10 cellular contexts compared by ENCODE assay signal in the genomic region with DNA sequence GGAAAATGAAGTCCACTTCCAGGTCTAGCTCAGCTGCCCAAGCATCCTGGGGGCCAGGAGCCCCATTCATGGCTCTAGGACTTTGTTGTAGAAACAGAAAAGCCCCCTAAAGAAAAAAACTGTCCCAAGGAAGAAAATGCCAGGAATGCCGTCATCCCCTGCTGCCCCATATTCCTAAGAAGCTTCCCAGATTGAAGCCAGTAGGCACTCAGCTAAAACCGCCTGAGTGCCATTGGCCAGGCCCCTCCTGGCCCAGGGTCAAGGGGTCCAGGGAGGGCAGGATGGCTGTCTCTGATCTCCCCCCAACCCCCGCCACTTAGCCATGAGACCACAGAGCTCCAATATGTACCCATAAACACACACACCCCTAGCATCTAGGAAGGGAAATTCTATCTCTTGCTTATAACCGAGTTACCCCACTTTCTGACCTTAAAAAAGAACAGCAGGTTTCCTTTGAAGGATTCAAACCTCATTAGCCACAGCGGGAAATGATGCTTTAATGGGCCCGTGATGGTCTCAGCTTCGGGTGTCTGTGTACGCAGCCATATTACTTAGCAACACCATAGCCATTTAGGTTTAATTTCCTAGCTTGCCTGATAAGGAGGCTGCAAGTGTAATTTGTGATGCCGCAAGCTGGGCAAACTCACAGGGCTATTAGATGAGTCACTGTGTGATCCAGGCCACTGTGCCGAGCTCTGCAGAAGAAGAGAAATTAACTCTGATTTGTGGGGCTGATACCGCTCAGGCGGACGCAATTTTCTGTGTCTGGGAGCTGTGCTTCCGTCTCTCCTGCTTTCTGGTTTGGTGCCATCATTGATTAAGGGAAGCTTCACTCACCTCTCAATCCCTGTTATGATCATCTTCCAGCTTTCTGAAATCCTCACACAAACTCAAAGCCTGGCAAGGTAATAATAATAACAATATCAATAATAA.
DNase-seq lines count a peak whose midpoint lies in the region; ATAC-seq and TF ChIP-seq lines count a peak whose summit lies in the region.
"Had no signal": no experiment of that assay in that cellular context is flagged by ENCODE, and none has a peak within 500 bp of the region (broad histone marks: within the 10 kb centered on the region; RNA-seq: fewer than 3 reads in every experiment).

No MANE protein-coding gene starts in this region.

- ATAC-seq in HG02610 (IDR thresholded peaks at IDR 0.05; ENCODE audit: unreplicated experiment) = no peak

- peak; percentile 23 for DNase-seq in NCI-H2196 (lab: John Stamatoyannopoulos, UW; ENCODE audit: unreplicated experiment)
- DNase-seq in NCI-H2196 treated with DMSO at 0.1 percent for 48 hours (lab: John Stamatoyannopoulos, UW; ENCODE audit: unreplicated experiment) = no peak
- peak; percentile 72 for DNase-seq in NOMO-1 treated with DMSO at 0.1 percent for 48 hours (lab: John Stamatoyannopoulos, UW; ENCODE audit: unreplicated experiment)
- DNase-seq in fibroblast of pulmonary artery (ENCODE audit: low read depth) = peak; percentile 74
- peak; percentile 19 for DNase-seq in superior temporal gyrus (ENCODE audit: extremely low spot score)
- DNase-seq in activated CD8-positive, alpha-beta memory T cell treated with anti-CD3 and anti-CD28 coated beads for 24 hours = no peak
- no peak for DNase-seq in NCI-H2171 treated with DMSO at 0.1 percent for 48 hours (lab: John Stamatoyannopoulos, UW)
- DNase-seq: upper lobe of left lung had no signal

- H3K4me3 ChIP-seq in fibroblast of pulmonary artery (replicated peaks; ENCODE audit: low read depth, low read length) = no peak overlapping the region
- H3K4me3 ChIP-seq: SK-N-MC, upper lobe of left lung had no signal

- TF ChIP-seq CTCF in fibroblast of pulmonary artery (IDR thresholded peaks at IDR 0.05; ENCODE audit: low read length, missing control alignments) = no peak

Comparison
In these comparisons a context has a peak if more than half of its experiments do, and no peak if none do; other contexts are left out.
1. DNase-seq: peak in NCI-H2196 (single experiment), NOMO-1 treated with DMSO at 0.1 percent for 48 hours (single experiment), fibroblast of pulmonary artery (single experiment) and superior temporal gyrus (single experiment); none in NCI-H2196 treated with DMSO at 0.1 percent for 48 hours (single experiment), activated CD8-positive, alpha-beta memory T cell treated with anti-CD3 and anti-CD28 coated beads for 24 hours (single experiment) and NCI-H2171 treated with DMSO at 0.1 percent for 48 hours (single experiment).